In the genomic region with DNA sequence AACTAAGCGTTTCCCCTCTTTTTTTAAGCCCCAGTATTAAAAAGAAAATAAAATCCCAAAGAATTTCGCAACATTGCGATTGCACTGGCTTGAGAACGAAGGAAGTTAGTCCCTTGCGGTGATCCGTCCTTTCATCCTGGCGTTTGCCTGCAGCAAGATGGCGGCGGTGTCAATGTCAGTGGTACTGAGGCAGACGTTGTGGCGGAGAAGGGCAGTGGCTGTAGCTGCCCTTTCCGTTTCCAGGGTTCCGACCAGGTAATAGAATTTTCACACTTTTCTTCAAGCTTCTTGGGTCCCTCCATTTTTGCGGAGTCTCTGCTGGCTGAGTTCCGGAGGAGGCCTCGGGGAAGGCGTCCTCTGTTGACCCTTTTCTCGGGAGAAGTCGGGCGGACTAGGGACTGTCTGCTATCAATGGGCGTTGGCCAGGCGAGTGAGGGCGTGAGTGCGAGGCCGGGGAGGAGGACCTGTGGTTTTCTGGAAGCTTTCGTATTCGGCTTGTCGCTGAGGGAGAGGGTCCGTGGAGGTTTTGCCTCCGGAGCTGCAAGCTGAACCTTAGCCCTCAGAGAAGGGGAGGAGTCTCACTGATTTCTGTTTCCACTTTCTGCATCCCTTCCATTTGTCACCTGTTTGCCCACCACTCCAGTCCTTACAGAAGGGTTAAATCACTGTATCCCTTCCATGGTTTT, we compare ENCODE assay signal across 1 cellular context.
TF ChIP-seq lines count a peak whose summit lies in the region.

A gene (plus strand): TSS at position 134 of the 686 bp plus-strand sequence. CDS start 24 bp downstream, at position 158.

TF ChIP-seq in GM12878, 131 proteins besides CTCF, POLR2A, EP300 and RAD21 (continued from another document and continues in another):
- TF ChIP-seq, protein P1, sequence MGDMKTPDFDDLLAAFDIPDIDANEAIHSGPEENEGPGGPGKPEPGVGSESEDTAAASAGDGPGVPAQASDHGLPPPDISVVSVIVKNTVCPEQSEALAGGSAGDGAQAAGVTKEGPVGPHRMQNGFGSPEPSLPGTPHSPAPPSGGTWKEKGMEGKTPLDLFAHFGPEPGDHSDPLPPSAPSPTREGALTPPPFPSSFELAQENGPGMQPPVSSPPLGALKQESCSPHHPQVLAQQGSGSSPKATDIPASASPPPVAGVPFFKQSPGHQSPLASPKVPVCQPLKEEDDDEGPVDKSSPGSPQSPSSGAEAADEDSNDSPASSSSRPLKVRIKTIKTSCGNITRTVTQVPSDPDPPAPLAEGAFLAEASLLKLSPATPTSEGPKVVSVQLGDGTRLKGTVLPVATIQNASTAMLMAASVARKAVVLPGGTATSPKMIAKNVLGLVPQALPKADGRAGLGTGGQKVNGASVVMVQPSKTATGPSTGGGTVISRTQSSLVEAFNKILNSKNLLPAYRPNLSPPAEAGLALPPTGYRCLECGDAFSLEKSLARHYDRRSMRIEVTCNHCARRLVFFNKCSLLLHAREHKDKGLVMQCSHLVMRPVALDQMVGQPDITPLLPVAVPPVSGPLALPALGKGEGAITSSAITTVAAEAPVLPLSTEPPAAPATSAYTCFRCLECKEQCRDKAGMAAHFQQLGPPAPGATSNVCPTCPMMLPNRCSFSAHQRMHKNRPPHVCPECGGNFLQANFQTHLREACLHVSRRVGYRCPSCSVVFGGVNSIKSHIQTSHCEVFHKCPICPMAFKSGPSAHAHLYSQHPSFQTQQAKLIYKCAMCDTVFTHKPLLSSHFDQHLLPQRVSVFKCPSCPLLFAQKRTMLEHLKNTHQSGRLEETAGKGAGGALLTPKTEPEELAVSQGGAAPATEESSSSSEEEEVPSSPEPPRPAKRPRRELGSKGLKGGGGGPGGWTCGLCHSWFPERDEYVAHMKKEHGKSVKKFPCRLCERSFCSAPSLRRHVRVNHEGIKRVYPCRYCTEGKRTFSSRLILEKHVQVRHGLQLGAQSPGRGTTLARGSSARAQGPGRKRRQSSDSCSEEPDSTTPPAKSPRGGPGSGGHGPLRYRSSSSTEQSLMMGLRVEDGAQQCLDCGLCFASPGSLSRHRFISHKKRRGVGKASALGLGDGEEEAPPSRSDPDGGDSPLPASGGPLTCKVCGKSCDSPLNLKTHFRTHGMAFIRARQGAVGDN (IDR thresholded peaks at IDR 0.05): 0 out of 2 replicates have a peak, but pooled peaks have one; percentile 59
- TF ChIP-seq SREBF2 (IDR thresholded peaks at IDR 0.05; ENCODE audit: low read length) (no peak), HDAC2 (IDR thresholded peaks at IDR 0.05) (no peak), NRF1 (conservative IDR thresholded peaks at IDR 0.05; ENCODE audit: low read depth, low read length) (no peak), ZNF24 (IDR thresholded peaks at IDR 0.05) (peak; percentile 90), SUPT20H (IDR thresholded peaks at IDR 0.05; ENCODE audit: borderline replicate concordance, control insufficient read depth, low read depth, low read length) (no peak), NFYA (IDR thresholded peaks at IDR 0.05; ENCODE audit: borderline replicate concordance, low read depth, low read length) (no peak), ETV6 (conservative IDR thresholded peaks at IDR 0.05 in 1 of 2, IDR thresholded peaks at IDR 0.05 in 1 of 2; ENCODE audit: borderline replicate concordance in 1 of 2, low read depth in 1 of 2) (no peak), ATF7 (IDR thresholded peaks at IDR 0.05; ENCODE audit: low read depth) (0 out of 2 replicates have a peak, but pooled peaks have one; percentile 24), IRF4 (IDR thresholded peaks at IDR 0.05; ENCODE audit: low read depth, low read length) (no peak), SMAD5 (IDR thresholded peaks at IDR 0.05; ENCODE audit: low read depth) (peak; percentile 70; the same call in 1 of the 2 replicates), EED (IDR thresholded peaks at IDR 0.05; ENCODE audit: low read depth) (no peak), ZNF217 (IDR thresholded peaks at IDR 0.05) (no peak), SP1 (IDR thresholded peaks at IDR 0.05; ENCODE audit: low read depth, low read length) (no peak), IKZF2 (IDR thresholded peaks at IDR 0.05) (peak; percentile 26 to 38), PAX5 (IDR thresholded peaks at IDR 0.05; ENCODE audit: borderline replicate concordance, low read depth, low read length) (no peak), CREB1 (IDR thresholded peaks at IDR 0.05; ENCODE audit: low read depth) (no peak), NFXL1 (IDR thresholded peaks at IDR 0.05; ENCODE audit: borderline replicate concordance) (no peak), TBL1XR1 (IDR thresholded peaks at IDR 0.05; ENCODE audit: low read depth, low read length) (no peak), NFIC (IDR thresholded peaks at IDR 0.05; ENCODE audit: low read depth, low read length) (no peak; the same call in 1 of the 2 replicates), ZZZ3 (IDR thresholded peaks at IDR 0.05; ENCODE audit: control insufficient read depth, insufficient read length, low read depth) (no peak)
- TF ChIP-seq, protein P2, sequence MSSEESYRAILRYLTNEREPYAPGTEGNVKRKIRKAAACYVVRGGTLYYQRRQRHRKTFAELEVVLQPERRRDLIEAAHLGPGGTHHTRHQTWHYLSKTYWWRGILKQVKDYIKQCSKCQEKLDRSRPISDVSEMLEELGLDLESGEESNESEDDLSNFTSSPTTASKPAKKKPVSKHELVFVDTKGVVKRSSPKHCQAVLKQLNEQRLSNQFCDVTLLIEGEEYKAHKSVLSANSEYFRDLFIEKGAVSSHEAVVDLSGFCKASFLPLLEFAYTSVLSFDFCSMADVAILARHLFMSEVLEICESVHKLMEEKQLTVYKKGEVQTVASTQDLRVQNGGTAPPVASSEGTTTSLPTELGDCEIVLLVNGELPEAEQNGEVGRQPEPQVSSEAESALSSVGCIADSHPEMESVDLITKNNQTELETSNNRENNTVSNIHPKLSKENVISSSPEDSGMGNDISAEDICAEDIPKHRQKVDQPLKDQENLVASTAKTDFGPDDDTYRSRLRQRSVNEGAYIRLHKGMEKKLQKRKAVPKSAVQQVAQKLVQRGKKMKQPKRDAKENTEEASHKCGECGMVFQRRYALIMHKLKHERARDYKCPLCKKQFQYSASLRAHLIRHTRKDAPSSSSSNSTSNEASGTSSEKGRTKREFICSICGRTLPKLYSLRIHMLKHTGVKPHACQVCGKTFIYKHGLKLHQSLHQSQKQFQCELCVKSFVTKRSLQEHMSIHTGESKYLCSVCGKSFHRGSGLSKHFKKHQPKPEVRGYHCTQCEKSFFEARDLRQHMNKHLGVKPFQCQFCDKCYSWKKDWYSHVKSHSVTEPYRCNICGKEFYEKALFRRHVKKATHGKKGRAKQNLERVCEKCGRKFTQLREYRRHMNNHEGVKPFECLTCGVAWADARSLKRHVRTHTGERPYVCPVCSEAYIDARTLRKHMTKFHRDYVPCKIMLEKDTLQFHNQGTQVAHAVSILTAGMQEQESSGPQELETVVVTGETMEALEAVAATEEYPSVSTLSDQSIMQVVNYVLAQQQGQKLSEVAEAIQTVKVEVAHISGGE (CRISPR knock-in tag; IDR thresholded peaks at IDR 0.05): no peak
- TF ChIP-seq, protein P3, sequence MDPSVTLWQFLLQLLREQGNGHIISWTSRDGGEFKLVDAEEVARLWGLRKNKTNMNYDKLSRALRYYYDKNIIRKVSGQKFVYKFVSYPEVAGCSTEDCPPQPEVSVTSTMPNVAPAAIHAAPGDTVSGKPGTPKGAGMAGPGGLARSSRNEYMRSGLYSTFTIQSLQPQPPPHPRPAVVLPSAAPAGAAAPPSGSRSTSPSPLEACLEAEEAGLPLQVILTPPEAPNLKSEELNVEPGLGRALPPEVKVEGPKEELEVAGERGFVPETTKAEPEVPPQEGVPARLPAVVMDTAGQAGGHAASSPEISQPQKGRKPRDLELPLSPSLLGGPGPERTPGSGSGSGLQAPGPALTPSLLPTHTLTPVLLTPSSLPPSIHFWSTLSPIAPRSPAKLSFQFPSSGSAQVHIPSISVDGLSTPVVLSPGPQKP (IDR thresholded peaks at IDR 0.05; ENCODE audit: low read depth, low read length): no peak
- TF ChIP-seq, protein P4, sequence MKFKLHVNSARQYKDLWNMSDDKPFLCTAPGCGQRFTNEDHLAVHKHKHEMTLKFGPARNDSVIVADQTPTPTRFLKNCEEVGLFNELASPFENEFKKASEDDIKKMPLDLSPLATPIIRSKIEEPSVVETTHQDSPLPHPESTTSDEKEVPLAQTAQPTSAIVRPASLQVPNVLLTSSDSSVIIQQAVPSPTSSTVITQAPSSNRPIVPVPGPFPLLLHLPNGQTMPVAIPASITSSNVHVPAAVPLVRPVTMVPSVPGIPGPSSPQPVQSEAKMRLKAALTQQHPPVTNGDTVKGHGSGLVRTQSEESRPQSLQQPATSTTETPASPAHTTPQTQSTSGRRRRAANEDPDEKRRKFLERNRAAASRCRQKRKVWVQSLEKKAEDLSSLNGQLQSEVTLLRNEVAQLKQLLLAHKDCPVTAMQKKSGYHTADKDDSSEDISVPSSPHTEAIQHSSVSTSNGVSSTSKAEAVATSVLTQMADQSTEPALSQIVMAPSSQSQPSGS (IDR thresholded peaks at IDR 0.05; ENCODE audit: low read length): no peak
- TF ChIP-seq, protein P5, sequence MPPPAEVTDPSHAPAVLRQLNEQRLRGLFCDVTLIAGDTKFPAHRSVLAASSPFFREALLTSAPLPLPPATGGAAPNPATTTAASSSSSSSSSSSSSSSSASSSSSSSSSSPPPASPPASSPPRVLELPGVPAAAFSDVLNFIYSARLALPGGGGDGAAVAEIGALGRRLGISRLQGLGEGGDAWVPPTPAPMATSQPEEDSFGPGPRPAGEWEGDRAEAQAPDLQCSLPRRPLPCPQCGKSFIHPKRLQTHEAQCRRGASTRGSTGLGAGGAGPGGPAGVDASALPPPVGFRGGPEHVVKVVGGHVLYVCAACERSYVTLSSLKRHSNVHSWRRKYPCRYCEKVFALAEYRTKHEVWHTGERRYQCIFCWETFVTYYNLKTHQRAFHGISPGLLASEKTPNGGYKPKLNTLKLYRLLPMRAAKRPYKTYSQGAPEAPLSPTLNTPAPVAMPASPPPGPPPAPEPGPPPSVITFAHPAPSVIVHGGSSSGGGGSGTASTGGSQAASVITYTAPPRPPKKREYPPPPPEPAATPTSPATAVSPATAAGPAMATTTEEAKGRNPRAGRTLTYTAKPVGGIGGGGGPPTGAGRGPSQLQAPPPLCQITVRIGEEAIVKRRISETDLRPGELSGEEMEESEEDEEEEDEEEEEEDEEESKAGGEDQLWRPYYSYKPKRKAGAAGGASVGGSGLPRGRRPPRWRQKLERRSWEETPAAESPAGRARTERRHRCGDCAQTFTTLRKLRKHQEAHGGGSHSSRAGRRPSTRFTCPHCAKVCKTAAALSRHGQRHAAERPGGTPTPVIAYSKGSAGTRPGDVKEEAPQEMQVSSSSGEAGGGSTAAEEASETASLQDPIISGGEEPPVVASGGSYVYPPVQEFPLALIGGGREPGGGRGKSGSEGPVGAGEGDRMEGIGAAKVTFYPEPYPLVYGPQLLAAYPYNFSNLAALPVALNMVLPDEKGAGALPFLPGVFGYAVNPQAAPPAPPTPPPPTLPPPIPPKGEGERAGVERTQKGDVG (CRISPR knock-in tag; IDR thresholded peaks at IDR 0.05): no peak
- TF ChIP-seq, protein P6, sequence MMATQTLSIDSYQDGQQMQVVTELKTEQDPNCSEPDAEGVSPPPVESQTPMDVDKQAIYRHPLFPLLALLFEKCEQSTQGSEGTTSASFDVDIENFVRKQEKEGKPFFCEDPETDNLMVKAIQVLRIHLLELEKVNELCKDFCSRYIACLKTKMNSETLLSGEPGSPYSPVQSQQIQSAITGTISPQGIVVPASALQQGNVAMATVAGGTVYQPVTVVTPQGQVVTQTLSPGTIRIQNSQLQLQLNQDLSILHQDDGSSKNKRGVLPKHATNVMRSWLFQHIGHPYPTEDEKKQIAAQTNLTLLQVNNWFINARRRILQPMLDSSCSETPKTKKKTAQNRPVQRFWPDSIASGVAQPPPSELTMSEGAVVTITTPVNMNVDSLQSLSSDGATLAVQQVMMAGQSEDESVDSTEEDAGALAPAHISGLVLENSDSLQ (IDR thresholded peaks at IDR 0.05): peak; percentile 44; the same call in 1 of the 2 replicates
- TF ChIP-seq, protein P7, sequence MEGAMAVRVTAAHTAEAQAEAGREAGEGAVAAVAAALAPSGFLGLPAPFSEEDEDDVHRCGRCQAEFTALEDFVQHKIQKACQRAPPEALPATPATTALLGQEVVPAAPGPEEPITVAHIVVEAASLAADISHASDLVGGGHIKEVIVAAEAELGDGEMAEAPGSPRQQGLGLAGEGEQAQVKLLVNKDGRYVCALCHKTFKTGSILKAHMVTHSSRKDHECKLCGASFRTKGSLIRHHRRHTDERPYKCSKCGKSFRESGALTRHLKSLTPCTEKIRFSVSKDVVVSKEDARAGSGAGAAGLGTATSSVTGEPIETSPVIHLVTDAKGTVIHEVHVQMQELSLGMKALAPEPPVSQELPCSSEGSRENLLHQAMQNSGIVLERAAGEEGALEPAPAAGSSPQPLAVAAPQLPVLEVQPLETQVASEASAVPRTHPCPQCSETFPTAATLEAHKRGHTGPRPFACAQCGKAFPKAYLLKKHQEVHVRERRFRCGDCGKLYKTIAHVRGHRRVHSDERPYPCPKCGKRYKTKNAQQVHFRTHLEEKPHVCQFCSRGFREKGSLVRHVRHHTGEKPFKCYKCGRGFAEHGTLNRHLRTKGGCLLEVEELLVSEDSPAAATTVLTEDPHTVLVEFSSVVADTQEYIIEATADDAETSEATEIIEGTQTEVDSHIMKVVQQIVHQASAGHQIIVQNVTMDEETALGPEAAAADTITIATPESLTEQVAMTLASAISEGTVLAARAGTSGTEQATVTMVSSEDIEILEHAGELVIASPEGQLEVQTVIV (IDR thresholded peaks at IDR 0.05; ENCODE audit: borderline replicate concordance, partially characterized antibody): no peak
- TF ChIP-seq, protein P8, sequence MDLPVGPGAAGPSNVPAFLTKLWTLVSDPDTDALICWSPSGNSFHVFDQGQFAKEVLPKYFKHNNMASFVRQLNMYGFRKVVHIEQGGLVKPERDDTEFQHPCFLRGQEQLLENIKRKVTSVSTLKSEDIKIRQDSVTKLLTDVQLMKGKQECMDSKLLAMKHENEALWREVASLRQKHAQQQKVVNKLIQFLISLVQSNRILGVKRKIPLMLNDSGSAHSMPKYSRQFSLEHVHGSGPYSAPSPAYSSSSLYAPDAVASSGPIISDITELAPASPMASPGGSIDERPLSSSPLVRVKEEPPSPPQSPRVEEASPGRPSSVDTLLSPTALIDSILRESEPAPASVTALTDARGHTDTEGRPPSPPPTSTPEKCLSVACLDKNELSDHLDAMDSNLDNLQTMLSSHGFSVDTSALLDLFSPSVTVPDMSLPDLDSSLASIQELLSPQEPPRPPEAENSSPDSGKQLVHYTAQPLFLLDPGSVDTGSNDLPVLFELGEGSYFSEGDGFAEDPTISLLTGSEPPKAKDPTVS (IDR thresholded peaks at IDR 0.05; ENCODE audit: low read depth, low read length): no peak
- TF ChIP-seq, protein P9, sequence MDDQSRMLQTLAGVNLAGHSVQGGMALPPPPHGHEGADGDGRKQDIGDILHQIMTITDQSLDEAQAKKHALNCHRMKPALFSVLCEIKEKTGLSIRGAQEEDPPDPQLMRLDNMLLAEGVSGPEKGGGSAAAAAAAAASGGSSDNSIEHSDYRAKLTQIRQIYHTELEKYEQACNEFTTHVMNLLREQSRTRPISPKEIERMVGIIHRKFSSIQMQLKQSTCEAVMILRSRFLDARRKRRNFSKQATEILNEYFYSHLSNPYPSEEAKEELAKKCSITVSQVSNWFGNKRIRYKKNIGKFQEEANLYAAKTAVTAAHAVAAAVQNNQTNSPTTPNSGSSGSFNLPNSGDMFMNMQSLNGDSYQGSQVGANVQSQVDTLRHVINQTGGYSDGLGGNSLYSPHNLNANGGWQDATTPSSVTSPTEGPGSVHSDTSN (IDR thresholded peaks at IDR 0.05; ENCODE audit: insufficient replicate concordance, low read depth, low read length): peak; percentile 14
- TF ChIP-seq, protein P10, sequence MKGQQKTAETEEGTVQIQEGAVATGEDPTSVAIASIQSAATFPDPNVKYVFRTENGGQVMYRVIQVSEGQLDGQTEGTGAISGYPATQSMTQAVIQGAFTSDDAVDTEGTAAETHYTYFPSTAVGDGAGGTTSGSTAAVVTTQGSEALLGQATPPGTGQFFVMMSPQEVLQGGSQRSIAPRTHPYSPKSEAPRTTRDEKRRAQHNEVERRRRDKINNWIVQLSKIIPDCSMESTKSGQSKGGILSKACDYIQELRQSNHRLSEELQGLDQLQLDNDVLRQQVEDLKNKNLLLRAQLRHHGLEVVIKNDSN (IDR thresholded peaks at IDR 0.05; ENCODE audit: borderline replicate concordance, extremely low read length, insufficient read depth, low read depth, low read length): no peak
